In genomic region chr5:158895573-158895972, GRCh38 we compare ENCODE assay signal across 20 cellular contexts.
DNase-seq lines count a peak whose midpoint lies in the region; ATAC-seq and TF ChIP-seq lines count a peak whose summit lies in the region.
"Had no signal": no experiment of that assay in that cellular context is flagged by ENCODE, and none has a peak within 500 bp of the region (broad histone marks: within the 10 kb centered on the region; RNA-seq: fewer than 3 reads in every experiment).

No MANE protein-coding gene starts in this region.

- BruUV-seq in PC-3 (replicated peaks; lab: Mats Ljungman, UMichigan): no TSS peak

- no peak for ATAC-seq in PC-3
- no peak for ATAC-seq in stimulated activated memory B cell treated with anti-CD40 and anti-IgM and Interleukin-4, amounts not matched to agents 10 μg/mL and 1 μg/mL and 100 μg/mL, for 72 hours
- ATAC-seq: esophagus mucosa, GM12878 had no signal

- H3K9me3 ChIP-seq in PC-3 (ENCODE audit: low read length) (no peaks in the 10 kb centered on the region), fibroblast of lung (ENCODE audit: control insufficient read depth, insufficient read depth, low read depth, low read length) (no peaks in the 10 kb centered on the region), HAP-1 (no peaks in the 10 kb centered on the region)
- H3K9me3 ChIP-seq: SJSA1, upper lobe of left lung had no signal

- no peaks in the 10 kb centered on the region for H3K9me3 Mint-ChIP-seq in stimulated activated memory B cell treated with anti-CD40 and anti-IgM and Interleukin-4, amounts not matched to agents 10 μg/mL and 1 μg/mL and 100 μg/mL, for 72 hours
- H3K9me3 Mint-ChIP-seq in type B pancreatic cell: no peaks in the 10 kb centered on the region
- H3K9me3 Mint-ChIP-seq: activated CD4-positive, alpha-beta T cell treated with anti-CD3 and anti-CD28 coated beads, Interleukin-2, amount 10 ng/mL, durations not matched to agents 7 days and 5 days; CD4-positive, alpha-beta memory T cell had no signal

- H3K36me3 ChIP-seq in PC-3 (ENCODE audit: low read depth, low read length) (no peaks in the 10 kb centered on the region), fibroblast of lung (ENCODE audit: control insufficient read depth, insufficient read depth, low read length) (no peaks in the 10 kb centered on the region), HAP-1 (replicated peaks) (no peaks in the 10 kb centered on the region)
- H3K36me3 ChIP-seq: SJSA1, upper lobe of left lung had no signal

- no peak overlapping the region for H2AFZ ChIP-seq in PC-3 (ENCODE audit: low read length)
- H2AFZ ChIP-seq in fibroblast of lung (ENCODE audit: low read length): no peak overlapping the region

- DNase-seq in DMS 273 (lab: John Stamatoyannopoulos, UW; ENCODE audit: unreplicated experiment) (peak; percentile 34), DMS 273 treated with DMSO at 0.1 percent for 48 hours (lab: John Stamatoyannopoulos, UW) (no peak), PC-3 (peak; percentile 2), fibroblast of lung (ENCODE audit: low read depth in 2 of 2) (peak in 1 of 2 donors; percentile 38), type B pancreatic cell (ENCODE audit: extremely low spot score, unreplicated experiment) (no peak), NCI-H2107 treated with DMSO at 0.1 percent for 48 hours (lab: John Stamatoyannopoulos, UW; ENCODE audit: unreplicated experiment) (no peak), HAP-1 (ENCODE audit: low spot score in 2 of 2) (no peak)
- DNase-seq: activated CD4-positive, alpha-beta T cell treated with anti-CD3 and anti-CD28 coated beads, Interleukin-2, amount 10 ng/mL, durations not matched to agents 7 days and 5 days; activated naive CD4-positive, alpha-beta T cell; CD4-positive, alpha-beta memory T cell; NCI-H2029; NCI-H69; OCI-M1; small intestine; upper lobe of left lung had no signal

- POLR2A ChIA-PET in PC-3 (lab: Charles Lee; ENCODE audit: unreplicated experiment): no interaction called here

- H3K4me1 Mint-ChIP-seq in stimulated activated memory B cell treated with anti-CD40 and anti-IgM and Interleukin-4, amounts not matched to agents 10 μg/mL and 1 μg/mL and 100 μg/mL, for 72 hours: peaks cover 69% of the 10 kb centered on the region
- peaks cover 33% of the 10 kb centered on the region for H3K4me1 Mint-ChIP-seq in type B pancreatic cell (ENCODE audit: unreplicated experiment)
- H3K4me1 Mint-ChIP-seq: activated CD4-positive, alpha-beta T cell treated with anti-CD3 and anti-CD28 coated beads, Interleukin-2, amount 10 ng/mL, durations not matched to agents 7 days and 5 days; CD4-positive, alpha-beta memory T cell had no signal

- H3K27ac Mint-ChIP-seq in stimulated activated memory B cell treated with anti-CD40 and anti-IgM and Interleukin-4, amounts not matched to agents 10 μg/mL and 1 μg/mL and 100 μg/mL, for 72 hours: peak overlapping the region; percentile 93
- no peak overlapping the region for H3K27ac Mint-ChIP-seq in type B pancreatic cell
- H3K27ac Mint-ChIP-seq: activated CD4-positive, alpha-beta T cell treated with anti-CD3 and anti-CD28 coated beads, Interleukin-2, amount 10 ng/mL, durations not matched to agents 7 days and 5 days; CD4-positive, alpha-beta memory T cell had no signal

- H3K36me3 Mint-ChIP-seq in stimulated activated memory B cell treated with anti-CD40 and anti-IgM and Interleukin-4, amounts not matched to agents 10 μg/mL and 1 μg/mL and 100 μg/mL, for 72 hours: peaks cover 24% of the 10 kb centered on the region
- no peaks in the 10 kb centered on the region for H3K36me3 Mint-ChIP-seq in type B pancreatic cell
- H3K36me3 Mint-ChIP-seq: CD4-positive, alpha-beta memory T cell had no signal

- in situ Hi-C loops in HAP-1 (cut with MboI; ENCODE audit: low sequenced_read_pairs): no loop called here

- H4K20me1 ChIP-seq in PC-3 (ENCODE audit: low read length) (no peaks in the 10 kb centered on the region), fibroblast of lung (ENCODE audit: control insufficient read depth, extremely low read depth, insufficient read depth, low read length) (no peaks in the 10 kb centered on the region)

- H3K4me2 ChIP-seq in PC-3 (ENCODE audit: low read length): no peak overlapping the region
- H3K4me2 ChIP-seq in fibroblast of lung (ENCODE audit: extremely low read depth, insufficient read depth, low read length): no peak overlapping the region

- TF ChIP-seq CTCF in PC-3 (conservative IDR thresholded peaks at IDR 0.05; ENCODE audit: low read depth, low read length): 0 out of 2 replicates have a peak, but pooled peaks have one; percentile 14
- TF ChIP-seq CTCF in fibroblast of lung (conservative IDR thresholded peaks at IDR 0.05 in 1 of 2, IDR thresholded peaks at IDR 0.05 in 1 of 2; ENCODE audit: low read depth in 1 of 2, low read length in 2 of 2): peak; percentile 19 to 22
- no peak for TF ChIP-seq CTCF in type B pancreatic cell (conservative IDR thresholded peaks at IDR 0.05)

- intact Hi-C loops in PC-3 (cut with micrococcal nuclease): no loop called here

- H3K4me3 Mint-ChIP-seq in stimulated activated memory B cell treated with anti-CD40 and anti-IgM and Interleukin-4, amounts not matched to agents 10 μg/mL and 1 μg/mL and 100 μg/mL, for 72 hours: no peak overlapping the region
- H3K4me3 Mint-ChIP-seq in type B pancreatic cell: no peak overlapping the region
- H3K4me3 Mint-ChIP-seq: activated CD4-positive, alpha-beta T cell treated with anti-CD3 and anti-CD28 coated beads, Interleukin-2, amount 10 ng/mL, durations not matched to agents 7 days and 5 days; CD4-positive, alpha-beta memory T cell had no signal

- H3K27me3 ChIP-seq in PC-3 (ENCODE audit: low read length): no peaks in the 10 kb centered on the region
- no peaks in the 10 kb centered on the region for H3K27me3 ChIP-seq in fibroblast of lung (ENCODE audit: control insufficient read depth, insufficient read depth, low read length)
- H3K27me3 ChIP-seq in HAP-1 (ENCODE audit: low read depth): peaks cover 3% of the 10 kb centered on the region; the same call in 1 of the 2 replicates
- H3K27me3 ChIP-seq: SJSA1, upper lobe of left lung had no signal

- H3K79me2 ChIP-seq in PC-3 (ENCODE audit: low read length) (no peaks in the 10 kb centered on the region), fibroblast of lung (ENCODE audit: control insufficient read depth, insufficient read depth, low read length) (no peaks in the 10 kb centered on the region)

- H3K4me3 ChIP-seq in PC-3 (ENCODE audit: low read length): no peak overlapping the region
- no peak overlapping the region for H3K4me3 ChIP-seq in fibroblast of lung (replicated peaks in 1 of 4; ENCODE audit: control extremely low read depth in 1 of 4, insufficient read depth in 1 of 4, low read depth in 3 of 4, low read length in 4 of 4)
- no peak overlapping the region for H3K4me3 ChIP-seq in HAP-1
- H3K4me3 ChIP-seq: GM12878, SJSA1, upper lobe of left lung had no signal

- H3K9ac ChIP-seq in PC-3 (ENCODE audit: low read length) (no peak overlapping the region), fibroblast of lung (ENCODE audit: insufficient read depth, low read length) (no peak overlapping the region)

- H3K27ac ChIP-seq in PC-3 (ENCODE audit: low read length) (no peak overlapping the region), fibroblast of lung (ENCODE audit: insufficient read depth, low read length) (no peak overlapping the region)
- H3K27ac ChIP-seq: 22Rv1, SJSA1, upper lobe of left lung had no signal

- no peaks in the 10 kb centered on the region for H3K9me2 ChIP-seq in PC-3 (replicated peaks; ENCODE audit: low read length)

- no peaks in the 10 kb centered on the region for H3F3A ChIP-seq in PC-3 (ENCODE audit: low read length, unreplicated experiment)

- H3K4me1 ChIP-seq in PC-3 (ENCODE audit: insufficient read depth, low read length) (peaks cover 13% of the 10 kb centered on the region), fibroblast of lung (ENCODE audit: control insufficient read depth, extremely low read depth, insufficient read depth, low read length) (no peaks in the 10 kb centered on the region), HAP-1 (peaks cover 19% of the 10 kb centered on the region)
- H3K4me1 ChIP-seq: upper lobe of left lung had no signal

- no peaks in the 10 kb centered on the region for H3K27me3 Mint-ChIP-seq in stimulated activated memory B cell treated with anti-CD40 and anti-IgM and Interleukin-4, amounts not matched to agents 10 μg/mL and 1 μg/mL and 100 μg/mL, for 72 hours
- H3K27me3 Mint-ChIP-seq in type B pancreatic cell: peaks cover 24% of the 10 kb centered on the region

- CTCF ChIA-PET in PC-3 (lab: Charles Lee): no interaction called here

Comparison
In these comparisons a context has a peak if more than half of its experiments do, and no peak if none do; other contexts are left out.
1. DNase-seq: peak in DMS 273 (single experiment) and PC-3 (single experiment); none in DMS 273 treated with DMSO at 0.1 percent for 48 hours (single experiment), type B pancreatic cell (single experiment), NCI-H2107 treated with DMSO at 0.1 percent for 48 hours (single experiment) and HAP-1 (0 of 2).